33 cellular contexts compared by ENCODE assay signal in the genomic region with DNA sequence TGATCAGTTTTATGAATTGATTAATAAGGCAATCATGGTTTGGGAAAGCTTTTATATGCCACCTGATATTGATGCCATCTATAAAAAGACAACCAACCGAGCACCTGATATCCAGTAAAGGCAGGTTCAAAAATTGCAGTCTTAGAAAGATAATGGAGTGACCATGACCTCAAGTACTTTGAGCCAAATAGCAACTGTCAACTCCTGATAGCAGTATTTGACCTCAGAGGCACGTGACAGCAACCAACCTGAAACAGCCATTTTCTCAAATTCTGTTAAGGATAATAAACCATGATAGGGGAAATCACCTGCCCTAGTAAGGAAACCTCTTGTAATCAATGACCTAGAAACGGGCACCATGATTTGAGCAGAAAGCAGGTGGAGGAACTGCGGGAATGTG.
"Had no signal": no experiment of that assay in that cellular context is flagged by ENCODE, and none has a peak within 500 bp of the region (broad histone marks: within the 10 kb centered on the region; RNA-seq: fewer than 3 reads in every experiment).

No MANE protein-coding gene starts in this region.

- ATAC-seq: activated naive CD4-positive, alpha-beta T cell treated with anti-CD3 and anti-CD28 coated beads, Interleukin-2, amount 50 U/mL, for 72 hours; activated naive CD8-positive, alpha-beta T cell treated with anti-CD3 and anti-CD28 coated beads, Interleukin-2, amount 50 U/mL, for 24 hours; activated T-cell treated with anti-CD3 and anti-CD28 coated beads, Interleukin-2, amount 50 U/mL, for 4 hours; activated T-cell treated with anti-CD3 and anti-CD28 coated beads, Interleukin-2, amount 50 U/mL, for 72 hours; activated T-helper 17 cell treated with anti-CD3 and anti-CD28 coated beads, Interleukin-2, amount 50 U/mL, for 72 hours; body of pancreas had no signal

- H3K4me3 ChIP-seq: adrenal gland, ascending aorta, body of pancreas, breast epithelium, cardiac muscle cell had no signal

- DNase-seq: activated effector memory CD4-positive, alpha-beta T cell treated with anti-CD3 and anti-CD28 coated beads, Interleukin-2, amount 50 U/mL, for 16 hours; activated effector memory CD4-positive, alpha-beta T cell treated with Interleukin-2 at 50 U/mL for 16 hours; activated gamma-delta T cell; activated gamma-delta T cell treated with Interleukin-2 at 50 U/mL for 16 hours; activated naive CD4-positive, alpha-beta T cell; activated naive CD4-positive, alpha-beta T cell treated with anti-CD3 and anti-CD28 coated beads for 36 hours; activated naive CD4-positive, alpha-beta T cell treated with anti-CD3 and anti-CD28 coated beads, Interleukin-2, amount 10 ng/mL, durations not matched to agents 7 days and 5 days; activated naive CD4-positive, alpha-beta T cell treated with anti-CD3 and anti-CD28 coated beads, Interleukin-2, amount 50 U/mL, for 16 hours; activated naive CD4-positive, alpha-beta T cell treated with Interleukin-2 at 50 U/mL for 16 hours; activated naive CD8-positive, alpha-beta T cell treated with anti-CD3 and anti-CD28 coated beads for 36 hours; activated naive CD8-positive, alpha-beta T cell treated with anti-CD3 and anti-CD28 coated beads, Interleukin-2, amount 10 ng/mL, durations not matched to agents 7 days and 5 days; activated naive CD8-positive, alpha-beta T cell treated with anti-CD3 and anti-CD28 coated beads, Interleukin-2, amount 50 U/mL, for 24 hours; activated T-cell treated with anti-CD3 and anti-CD28 coated beads, Interleukin-2, amount 50 U/mL, for 4 hours; activated T-cell treated with anti-CD3 and anti-CD28 coated beads, Interleukin-2, amount 50 U/mL, for 48 hours; activated T-cell treated with anti-CD3 and anti-CD28 coated beads, Interleukin-2, amount 50 U/mL, for 72 hours; adrenal gland; amniotic stem cell; amygdala; anterior cingulate cortex; aorta; body of pancreas; brain microvascular endothelial cell; caudate nucleus; central memory CD4-positive, alpha-beta T cell; cerebellar nuclear complex had no signal

- H3K4me1 ChIP-seq: adrenal gland, ascending aorta, breast epithelium had no signal

- H3K36me3 ChIP-seq: adrenal gland, ascending aorta, brain microvascular endothelial cell, breast epithelium, cardiac muscle cell had no signal

- H3K9me3 ChIP-seq: adrenal gland, ascending aorta, body of pancreas, breast epithelium had no signal

- H3K27me3 ChIP-seq: ascending aorta, body of pancreas, cardiac muscle cell had no signal

- FAIRE-seq: astrocyte, bronchial epithelial cell, colon had no signal

- H3K27ac ChIP-seq: adrenal gland, ascending aorta, body of pancreas, brain microvascular endothelial cell, breast epithelium, cardiac muscle cell had no signal
